18 cellular contexts compared by ENCODE assay signal in the genomic region with DNA sequence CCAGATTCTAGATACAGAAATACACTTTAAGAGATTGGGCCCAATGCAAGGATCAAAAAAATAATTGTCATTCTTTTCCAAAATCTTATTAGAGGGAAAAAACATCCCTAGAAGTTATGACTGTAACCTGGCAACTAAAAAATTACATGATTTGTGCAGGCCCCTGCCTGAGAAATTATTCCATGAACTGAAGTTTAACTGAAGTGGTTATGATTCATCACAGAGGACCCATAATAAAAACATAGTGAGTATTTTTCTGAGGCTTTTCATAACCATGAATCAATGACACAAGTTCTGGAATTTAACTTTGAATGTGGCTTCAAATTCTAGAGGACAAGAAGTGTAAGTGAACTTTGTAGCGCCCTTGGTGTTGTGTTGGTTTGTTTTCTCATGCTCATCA. TPM values are rescaled to one million over a fixed set of nuclear protein-coding genes. Genes with fewer than 3 reads are reported as not detected.
DNase-seq lines count a peak whose midpoint lies in the region; ATAC-seq and TF ChIP-seq lines count a peak whose summit lies in the region.
"Had no signal": no experiment of that assay in that cellular context is flagged by ENCODE, and none has a peak within 500 bp of the region (broad histone marks: within the 10 kb centered on the region; RNA-seq: fewer than 3 reads in every experiment).

No MANE protein-coding gene starts in this region.

- H3K27me3 ChIP-seq in foreskin keratinocyte, result no peaks in the 10 kb centered on the region
- no peaks in the 10 kb centered on the region for H3K27me3 ChIP-seq in gastrocnemius medialis
- H3K27me3 ChIP-seq: hepatocyte, upper lobe of left lung had no signal

- ATAC-seq in foreskin keratinocyte (peak; percentile 43), gastrocnemius medialis (no peak)
- ATAC-seq: mucosa of descending colon; stimulated activated naive B cell treated with anti-CD40 and anti-IgM and Interleukin-4, amounts not matched to agents 10 μg/mL and 1 μg/mL and 100 μg/mL, for 72 hours had no signal

- peak overlapping the region; percentile 43 for H3K27ac ChIP-seq in foreskin keratinocyte
- H3K27ac ChIP-seq in gastrocnemius medialis, result no peak overlapping the region
- H3K27ac ChIP-seq: hepatocyte, SK-N-MC, upper lobe of left lung had no signal

- H3K4me1 Mint-ChIP-seq in progenitor cell of endocrine pancreas (ENCODE audit: low read depth), result peaks cover 7% of the 10 kb centered on the region
- H3K4me1 Mint-ChIP-seq: stimulated activated naive B cell treated with anti-CD40 and anti-IgM and Interleukin-4, amounts not matched to agents 10 μg/mL and 1 μg/mL and 100 μg/mL, for 72 hours had no signal

- intact Hi-C loops in gastrocnemius medialis (cut with DNase I; ENCODE audit: low total_unique reads), result no loop called here

- H3K4me3 ChIP-seq in gastrocnemius medialis, result no peak overlapping the region
- H3K4me3 ChIP-seq: hepatocyte, mucosa of descending colon, SK-N-MC, upper lobe of left lung had no signal

- no peaks in the 10 kb centered on the region for H3K9me3 Mint-ChIP-seq in progenitor cell of endocrine pancreas (ENCODE audit: low read depth)
- H3K9me3 Mint-ChIP-seq: activated naive CD8-positive, alpha-beta T cell treated with anti-CD3 and anti-CD28 coated beads for 36 hours; activated T-cell treated with anti-CD3 and anti-CD28 coated beads, Interleukin-2, amount 50 U/mL, for 24 hours; stimulated activated naive B cell treated with anti-CD40 and anti-IgM and Interleukin-4, amounts not matched to agents 10 μg/mL and 1 μg/mL and 100 μg/mL, for 72 hours had no signal

- no peak for TF ChIP-seq POLR2A in gastrocnemius medialis (IDR thresholded peaks at IDR 0.05)

- H3K36me3 Mint-ChIP-seq in progenitor cell of endocrine pancreas (ENCODE audit: insufficient read depth), result no peaks in the 10 kb centered on the region
- H3K36me3 Mint-ChIP-seq: activated naive CD8-positive, alpha-beta T cell treated with anti-CD3 and anti-CD28 coated beads for 36 hours; stimulated activated naive B cell treated with anti-CD40 and anti-IgM and Interleukin-4, amounts not matched to agents 10 μg/mL and 1 μg/mL and 100 μg/mL, for 72 hours had no signal

- no peaks in the 10 kb centered on the region for H3K9me3 ChIP-seq in gastrocnemius medialis
- H3K9me3 ChIP-seq: mucosa of descending colon, upper lobe of left lung had no signal

- no peak overlapping the region for H3K4me3 Mint-ChIP-seq in progenitor cell of endocrine pancreas (ENCODE audit: low read depth)
- H3K4me3 Mint-ChIP-seq: activated naive CD8-positive, alpha-beta T cell treated with anti-CD3 and anti-CD28 coated beads for 36 hours; activated T-cell treated with anti-CD3 and anti-CD28 coated beads, Interleukin-2, amount 50 U/mL, for 24 hours; stimulated activated naive B cell treated with anti-CD40 and anti-IgM and Interleukin-4, amounts not matched to agents 10 μg/mL and 1 μg/mL and 100 μg/mL, for 72 hours had no signal

- in situ Hi-C loops in gastrocnemius medialis (cut with MboI; ENCODE audit: low sequenced_read_pairs in 4 of 4), result no loop called here

- no peak overlapping the region for H3K27ac Mint-ChIP-seq in progenitor cell of endocrine pancreas
- H3K27ac Mint-ChIP-seq: activated naive CD8-positive, alpha-beta T cell treated with anti-CD3 and anti-CD28 coated beads for 36 hours; activated T-cell treated with anti-CD3 and anti-CD28 coated beads, Interleukin-2, amount 50 U/mL, for 24 hours; stimulated activated naive B cell treated with anti-CD40 and anti-IgM and Interleukin-4, amounts not matched to agents 10 μg/mL and 1 μg/mL and 100 μg/mL, for 72 hours had no signal

- H3K27me3 Mint-ChIP-seq in progenitor cell of endocrine pancreas, result no peaks in the 10 kb centered on the region

- no peaks in the 10 kb centered on the region for H3K36me3 ChIP-seq in gastrocnemius medialis
- H3K36me3 ChIP-seq: upper lobe of left lung had no signal

- H3K4me1 ChIP-seq in foreskin keratinocyte (peaks cover 14% of the 10 kb centered on the region), gastrocnemius medialis (no peaks in the 10 kb centered on the region)
- H3K4me1 ChIP-seq: upper lobe of left lung had no signal

- TF ChIP-seq CTCF in foreskin keratinocyte (conservative IDR thresholded peaks at IDR 0.05) (no peak), gastrocnemius medialis (IDR thresholded peaks at IDR 0.05 in 4 of 5, conservative IDR thresholded peaks at IDR 0.05 in 1 of 5) (no peak), progenitor cell of endocrine pancreas (IDR thresholded peaks at IDR 0.05; ENCODE audit: unreplicated experiment) (no peak)

- peak; percentile 53 for DNase-seq in A172 (ENCODE audit: low spot score)
- peak; percentile 79 for DNase-seq in HCEC 1CT
- peak; percentile 33 for DNase-seq in amniotic stem cell (lab: John Stamatoyannopoulos, UW)
- DNase-seq in foreskin keratinocyte, result peak; percentile 56 to 80
- no peak for DNase-seq in gastrocnemius medialis
- DNase-seq in NCI-H2171 (lab: John Stamatoyannopoulos, UW), result no peak
- no peak for DNase-seq in NCI-H187 treated with DMSO at 0.1 percent for 48 hours (lab: John Stamatoyannopoulos, UW)
- no peak for DNase-seq in progenitor cell of endocrine pancreas (ENCODE audit: low spot score, unreplicated experiment)
- DNase-seq: activated naive CD8-positive, alpha-beta T cell treated with anti-CD3 and anti-CD28 coated beads for 36 hours; activated T-cell treated with anti-CD3 and anti-CD28 coated beads, Interleukin-2, amount 50 U/mL, for 24 hours; COR-L47; mucosa of descending colon; NCI-H1436 treated with DMSO at 0.1 percent for 48 hours; small intestine; stimulated activated naive B cell treated with anti-CD40 and anti-IgM and Interleukin-4, amounts not matched to agents 10 μg/mL and 1 μg/mL and 100 μg/mL, for 72 hours; upper lobe of left lung had no signal

RNA-seq across cellular contexts. Expression of gene CARMIL1, which starts 31.1 kb away (rescaled TPM):
- total RNA-seq in A172 (2014; rRNA removed; shearing (Covaris generic)), result 11.6 and 12.4 TPM in 2 replicates
- 24.8 and 25.2 TPM in 2 replicates for total RNA-seq in foreskin keratinocyte
- polyA plus RNA-seq in foreskin keratinocyte, result 12.7 and 13.5 TPM in 2 replicates
- 1 to 10 TPM in 3 of 4 donors, under 1 TPM in 1; 0.87 to 2.1 (median 1.7) TPM for total RNA-seq in gastrocnemius medialis
- 75.9 and 86.3 TPM in 2 replicates for total RNA-seq in progenitor cell of endocrine pancreas

Comparison
In these comparisons a context has a peak if more than half of its experiments do, and no peak if none do; other contexts are left out.
1. DNase-seq: peak in A172 (single experiment), HCEC 1CT (single experiment), amniotic stem cell (single experiment) and foreskin keratinocyte (2 of 2); none in gastrocnemius medialis (0 of 2), NCI-H2171 (single experiment), NCI-H187 treated with DMSO at 0.1 percent for 48 hours (single experiment) and progenitor cell of endocrine pancreas (single experiment).